Comparison of ENCODE assay signal across 16 cellular contexts in the genomic region with DNA sequence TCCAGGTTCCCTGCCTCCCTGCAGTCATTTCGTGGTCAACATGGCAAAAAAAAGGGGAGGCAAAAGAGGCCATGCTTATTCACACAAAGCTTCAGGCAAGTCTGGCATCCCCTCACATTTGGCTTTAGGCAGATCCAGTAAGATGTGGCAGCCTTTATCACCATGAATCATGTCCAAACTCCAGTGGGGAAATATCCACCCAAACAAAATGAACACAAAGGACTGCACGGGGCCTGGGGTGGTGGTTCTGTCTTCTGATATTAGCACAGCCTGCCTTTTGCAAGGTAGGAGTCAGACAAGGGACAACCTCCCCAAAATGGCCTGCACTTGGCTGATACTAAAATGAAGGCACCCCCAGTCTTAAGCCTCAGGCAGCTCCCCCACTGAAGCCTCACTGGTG.
DNase-seq lines count a peak whose midpoint lies in the region; ATAC-seq and TF ChIP-seq lines count a peak whose summit lies in the region.
"Had no signal": no experiment of that assay in that cellular context is flagged by ENCODE, and none has a peak within 500 bp of the region (broad histone marks: within the 10 kb centered on the region; RNA-seq: fewer than 3 reads in every experiment).

No MANE protein-coding gene starts in this region.

- H3K9me3 Mint-ChIP-seq in neural crest cell: peaks cover 5% of the 10 kb centered on the region
- H3K9me3 Mint-ChIP-seq in T-helper 2 cell treated with Interferon-gamma antibody and Interleukin-4, amounts not matched to agents 5 μg/mL and 100 μg/mL, for 36 hours: no peaks in the 10 kb centered on the region
- no peaks in the 10 kb centered on the region for H3K9me3 Mint-ChIP-seq in activated T-helper 1 cell treated with anti-CD3 and anti-CD28 coated beads, Interleukin-12 subunit alpha, Interleukin-12 subunit beta, Interleukin-2, Interleukin-4 antibody, amounts not matched to agents 30 ng/mL and 10 ng/mL and 1 ng/mL, durations not matched to agents 14 hours and 24 hours and 36 hours

- no peaks in the 10 kb centered on the region for H3K36me3 Mint-ChIP-seq in neural crest cell (ENCODE audit: low read depth)
- H3K36me3 Mint-ChIP-seq in T-helper 2 cell treated with Interferon-gamma antibody and Interleukin-4, amounts not matched to agents 5 μg/mL and 100 μg/mL, for 36 hours (ENCODE audit: low read depth): no peaks in the 10 kb centered on the region
- no peaks in the 10 kb centered on the region for H3K36me3 Mint-ChIP-seq in activated T-helper 1 cell treated with anti-CD3 and anti-CD28 coated beads, Interleukin-12 subunit alpha, Interleukin-12 subunit beta, Interleukin-2, Interleukin-4 antibody, amounts not matched to agents 30 ng/mL and 10 ng/mL and 1 ng/mL, durations not matched to agents 14 hours and 24 hours and 36 hours (ENCODE audit: low read depth)

- DNase-seq in M059J (ENCODE audit: low read depth): peak; percentile 5
- DNase-seq in esophagus muscularis mucosa (ENCODE audit: extremely low spot score): peak; percentile 86
- DNase-seq in neural crest cell (ENCODE audit: low read depth, low spot score): no peak
- peak; percentile 64 to 69 for DNase-seq in vagina (ENCODE audit: extremely low spot score in 2 of 2)
- no peak for DNase-seq in T-helper 2 cell treated with Interferon-gamma antibody and Interleukin-4, amounts not matched to agents 5 μg/mL and 100 μg/mL, for 36 hours (ENCODE audit: low spot score)
- no peak for DNase-seq in activated T-helper 1 cell treated with anti-CD3 and anti-CD28 coated beads, Interleukin-12 subunit alpha, Interleukin-12 subunit beta, Interleukin-2, Interleukin-4 antibody, amounts not matched to agents 30 ng/mL and 10 ng/mL and 1 ng/mL, durations not matched to agents 14 hours and 24 hours and 36 hours (ENCODE audit: low spot score)
- DNase-seq: AML-193; Caco-2; CD4-positive, alpha-beta T cell; GM23248; IMR-90 had no signal

- H3K36me3 ChIP-seq in esophagus muscularis mucosa (no peaks in the 10 kb centered on the region), vagina (no peaks in the 10 kb centered on the region)
- H3K36me3 ChIP-seq: HAP-1 had no signal

- no peak for ATAC-seq in HG03280 (IDR thresholded peaks at IDR 0.05; ENCODE audit: unreplicated experiment)
- ATAC-seq: A549 had no signal

- no peaks in the 10 kb centered on the region for H3K27me3 Mint-ChIP-seq in neural crest cell (ENCODE audit: low read depth)
- H3K27me3 Mint-ChIP-seq in T-helper 2 cell treated with Interferon-gamma antibody and Interleukin-4, amounts not matched to agents 5 μg/mL and 100 μg/mL, for 36 hours (ENCODE audit: low read depth): peaks cover 3% of the 10 kb centered on the region
- H3K27me3 Mint-ChIP-seq in activated T-helper 1 cell treated with anti-CD3 and anti-CD28 coated beads, Interleukin-12 subunit alpha, Interleukin-12 subunit beta, Interleukin-2, Interleukin-4 antibody, amounts not matched to agents 30 ng/mL and 10 ng/mL and 1 ng/mL, durations not matched to agents 14 hours and 24 hours and 36 hours (ENCODE audit: insufficient read depth): peaks cover 15% of the 10 kb centered on the region

- TF ChIP-seq POLR2A in esophagus muscularis mucosa (IDR thresholded peaks at IDR 0.05; ENCODE audit: low read depth) (no peak), vagina (IDR thresholded peaks at IDR 0.05) (no peak)

- no peak overlapping the region for H3K4me3 Mint-ChIP-seq in neural crest cell
- no peak overlapping the region for H3K4me3 Mint-ChIP-seq in T-helper 2 cell treated with Interferon-gamma antibody and Interleukin-4, amounts not matched to agents 5 μg/mL and 100 μg/mL, for 36 hours
- H3K4me3 Mint-ChIP-seq in activated T-helper 1 cell treated with anti-CD3 and anti-CD28 coated beads, Interleukin-12 subunit alpha, Interleukin-12 subunit beta, Interleukin-2, Interleukin-4 antibody, amounts not matched to agents 30 ng/mL and 10 ng/mL and 1 ng/mL, durations not matched to agents 14 hours and 24 hours and 36 hours: no peak overlapping the region
- H3K4me3 Mint-ChIP-seq: CD4-positive, alpha-beta T cell had no signal

- H3K4me3 ChIP-seq in esophagus muscularis mucosa (no peak overlapping the region), vagina (no peak overlapping the region)
- H3K4me3 ChIP-seq: A549, GM23248, HAP-1 had no signal

- no peaks in the 10 kb centered on the region for H3K4me1 Mint-ChIP-seq in neural crest cell
- H3K4me1 Mint-ChIP-seq in T-helper 2 cell treated with Interferon-gamma antibody and Interleukin-4, amounts not matched to agents 5 μg/mL and 100 μg/mL, for 36 hours (ENCODE audit: low read depth): no peaks in the 10 kb centered on the region
- H3K4me1 Mint-ChIP-seq in activated T-helper 1 cell treated with anti-CD3 and anti-CD28 coated beads, Interleukin-12 subunit alpha, Interleukin-12 subunit beta, Interleukin-2, Interleukin-4 antibody, amounts not matched to agents 30 ng/mL and 10 ng/mL and 1 ng/mL, durations not matched to agents 14 hours and 24 hours and 36 hours (ENCODE audit: low read depth): no peaks in the 10 kb centered on the region

- H3K4me1 ChIP-seq in esophagus muscularis mucosa (peaks cover 0 to 5% (median 0%) of the 10 kb centered on the region in 4 donors), vagina (no peaks in the 10 kb centered on the region)
- H3K4me1 ChIP-seq: Caco-2, HAP-1 had no signal

- no peaks in the 10 kb centered on the region for H3K27me3 ChIP-seq in esophagus muscularis mucosa
- H3K27me3 ChIP-seq in vagina: no peaks in the 10 kb centered on the region

- H3K9me3 ChIP-seq in esophagus muscularis mucosa (no peaks in the 10 kb centered on the region), vagina (no peaks in the 10 kb centered on the region)
- H3K9me3 ChIP-seq: A549, Caco-2, HAP-1 had no signal

- TF ChIP-seq EP300 in esophagus muscularis mucosa (IDR thresholded peaks at IDR 0.05): no peak

- H3K27ac ChIP-seq in esophagus muscularis mucosa (replicated peaks in 1 of 4) (no peak overlapping the region), vagina (no peak overlapping the region)
- H3K27ac ChIP-seq: 22Rv1, A549, C4-2B, GM23248 had no signal

- TF ChIP-seq CTCF in esophagus muscularis mucosa (IDR thresholded peaks at IDR 0.05): no peak
- TF ChIP-seq CTCF in neural crest cell (conservative IDR thresholded peaks at IDR 0.05): no peak
- no peak for TF ChIP-seq CTCF in vagina (IDR thresholded peaks at IDR 0.05)

- WGBS in esophagus muscularis mucosa: 73% methylated on average over 2 of the region's 2 CpGs

- H3K27ac Mint-ChIP-seq in neural crest cell (ENCODE audit: unreplicated experiment): peak overlapping the region; percentile 35
- no peak overlapping the region for H3K27ac Mint-ChIP-seq in T-helper 2 cell treated with Interferon-gamma antibody and Interleukin-4, amounts not matched to agents 5 μg/mL and 100 μg/mL, for 36 hours
- H3K27ac Mint-ChIP-seq in activated T-helper 1 cell treated with anti-CD3 and anti-CD28 coated beads, Interleukin-12 subunit alpha, Interleukin-12 subunit beta, Interleukin-2, Interleukin-4 antibody, amounts not matched to agents 30 ng/mL and 10 ng/mL and 1 ng/mL, durations not matched to agents 14 hours and 24 hours and 36 hours: no peak overlapping the region
- H3K27ac Mint-ChIP-seq: CD4-positive, alpha-beta T cell had no signal

- intact Hi-C loops in esophagus muscularis mucosa (cut with DNase I): no loop called here
- intact Hi-C loops in vagina (cut with DNase I): no loop called here
- intact Hi-C loops in activated T-helper 1 cell treated with anti-CD3 and anti-CD28 coated beads, Interleukin-12 subunit alpha, Interleukin-12 subunit beta, Interleukin-2, Interleukin-4 antibody, amounts not matched to agents 30 ng/mL and 10 ng/mL and 1 ng/mL, durations not matched to agents 14 hours and 24 hours and 36 hours (cut with micrococcal nuclease): no loop called here

Comparison
In these comparisons a context has a peak if more than half of its experiments do, and no peak if none do; other contexts are left out.
1. DNase-seq: peak in M059J (single experiment), esophagus muscularis mucosa (single experiment) and vagina (2 of 2); none in neural crest cell (single experiment), T-helper 2 cell treated with Interferon-gamma antibody and Interleukin-4, amounts not matched to agents 5 μg/mL and 100 μg/mL, for 36 hours (single experiment) and activated T-helper 1 cell treated with anti-CD3 and anti-CD28 coated beads, Interleukin-12 subunit alpha, Interleukin-12 subunit beta, Interleukin-2, Interleukin-4 antibody, amounts not matched to agents 30 ng/mL and 10 ng/mL and 1 ng/mL, durations not matched to agents 14 hours and 24 hours and 36 hours (single experiment).